ENCODE assay signal across 10 cellular contexts in the genomic region with DNA sequence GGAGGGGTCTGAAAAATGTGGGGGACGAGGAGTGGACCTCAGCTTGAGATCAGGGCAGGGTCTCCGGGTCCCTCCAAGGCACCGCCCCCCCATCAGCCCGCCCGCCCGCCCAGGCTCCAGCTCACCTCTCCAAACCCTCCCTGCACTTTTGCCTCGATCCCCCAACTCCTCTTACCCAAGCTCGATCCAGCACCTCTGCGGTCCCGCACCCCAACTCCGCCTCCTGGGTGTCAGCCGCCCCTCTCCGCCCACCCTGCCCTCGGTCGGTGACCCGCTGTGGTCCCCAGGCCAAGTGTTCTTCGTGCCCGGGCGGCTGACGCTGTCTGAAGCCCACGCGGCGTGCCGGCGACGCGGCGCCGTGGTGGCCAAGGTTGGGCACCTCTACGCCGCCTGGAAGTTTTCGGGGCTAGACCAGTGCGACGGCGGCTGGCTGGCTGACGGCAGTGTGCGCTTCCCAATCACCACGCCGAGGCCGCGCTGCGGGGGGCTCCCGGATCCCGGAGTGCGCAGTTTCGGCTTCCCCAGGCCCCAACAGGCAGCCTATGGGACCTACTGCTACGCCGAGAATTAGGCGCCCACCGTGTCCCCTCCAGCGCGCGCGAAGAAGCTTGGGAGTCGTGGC. TPM values are rescaled to one million over a fixed set of nuclear protein-coding genes. Genes with fewer than 3 reads are reported as not detected.
DNase-seq lines count a peak whose midpoint lies in the region; ATAC-seq, FAIRE-seq and TF ChIP-seq lines count a peak whose summit lies in the region.
"Had no signal": no experiment of that assay in that cellular context is flagged by ENCODE, and none has a peak within 500 bp of the region (broad histone marks: within the 10 kb centered on the region; RNA-seq: fewer than 3 reads in every experiment).

No MANE protein-coding gene starts in this region.

- H2AFZ ChIP-seq in H9 (ENCODE audit: low read length) = no peak overlapping the region

- POLR2A ChIA-PET in WTC11 (lab: Charles Lee) = interaction anchor here (0.9 to 2.3 kb wide), 8 partner anchors 13 to 82 kb away, joined by 3 to 16 read pairs (median 6); a partner anchor contains a TSS

- H3K4me1 Mint-ChIP-seq in H9 = peaks cover 6 to 7% of the 10 kb centered on the region in 2 experiments
- peaks cover 6% of the 10 kb centered on the region for H3K4me1 Mint-ChIP-seq in WTC11

- FAIRE-seq in urothelium cell line (lab: Jason Lieb, UNC) = no peak
- FAIRE-seq: HTR-8/SVneo had no signal

- no peak overlapping the region; a peak in 1 of 7 replicates for H3K27ac Mint-ChIP-seq in H9
- H3K27ac Mint-ChIP-seq in WTC11 = no peak overlapping the region

- no peak overlapping the region for H3K14ac ChIP-seq in H9 (ENCODE audit: insufficient read depth, low read length)

- peak overlapping the region; percentile 23 to 50 for H3K4me3 ChIP-seq in right atrium auricular region
- H3K4me3 ChIP-seq in skeletal muscle satellite cell (ENCODE audit: low read length) = peak overlapping the region; percentile 64

- H2AK5ac ChIP-seq in H9 (ENCODE audit: insufficient read length, low read length) = no peak overlapping the region

- H3K4me2 ChIP-seq in H9 (ENCODE audit: insufficient read depth, insufficient read length, low read length) (peak overlapping the region; percentile 56), skeletal muscle satellite cell (ENCODE audit: low read length) (peak overlapping the region; percentile 87)

- H3K4me1 ChIP-seq in H9 (ENCODE audit: insufficient read depth, low read length) (no peaks in the 10 kb centered on the region), right atrium auricular region (peaks cover 0 to 28% of the 10 kb centered on the region in 2 donors), skeletal muscle satellite cell (ENCODE audit: control insufficient read depth, insufficient read depth, low read length) (peaks cover 18% of the 10 kb centered on the region)

- CTCF ChIA-PET in WTC11 (lab: Charles Lee) = interaction anchor here (0.7 to 13.2 kb wide), 53 partner anchors 9 to 303 kb away, joined by 3 to 365 read pairs (median 7); a partner anchor contains a TSS

- H2BK5ac ChIP-seq in H9 (ENCODE audit: insufficient read length, low read length) = no peak overlapping the region

- H4K91ac ChIP-seq in H9 (ENCODE audit: insufficient read length, low read depth, low read length) = no peak overlapping the region

- ATAC-seq in WTC11 = peak; percentile 18
- ATAC-seq in GM19455 (IDR thresholded peaks at IDR 0.05; ENCODE audit: unreplicated experiment) = no peak

- no peak overlapping the region for H4K5ac ChIP-seq in H9 (ENCODE audit: insufficient read length, low read depth, low read length)

- H3K27ac ChIP-seq in H9 (ENCODE audit: insufficient read length, low read depth, low read length) (no peak overlapping the region), right atrium auricular region (peak overlapping the region; percentile 53 to 55)

- H3K23me2 ChIP-seq in H9 (ENCODE audit: insufficient read length, low read depth, low read length, poor library complexity, severe bottlenecking) = peaks cover 19% of the 10 kb centered on the region

- no peaks in the 10 kb centered on the region for H4K20me1 ChIP-seq in H9 (ENCODE audit: control insufficient read depth, insufficient read depth, insufficient read length)

- peaks cover 92% of the 10 kb centered on the region for H3K27me3 Mint-ChIP-seq in H9 (ENCODE audit: low read depth)
- peaks cover 86% of the 10 kb centered on the region for H3K27me3 Mint-ChIP-seq in WTC11 (ENCODE audit: low read depth)

- H3K9ac ChIP-seq in H9 (ENCODE audit: extremely low read depth, insufficient read length, low read length) (no peak overlapping the region), skeletal muscle satellite cell (ENCODE audit: low read depth, low read length) (no peak overlapping the region)

- no peaks in the 10 kb centered on the region for H3K79me1 ChIP-seq in H9 (ENCODE audit: insufficient read depth, low read depth, low read length, poor library complexity, severe bottlenecking)

- no peak overlapping the region for H2BK15ac ChIP-seq in H9 (ENCODE audit: low read depth, low read length)

- no peak overlapping the region for H3K18ac ChIP-seq in H9 (ENCODE audit: insufficient read length, low read depth, low read length)

- no CpG with 5 or more reads among the region's 55 CpGs for WGBS in H9 (ENCODE audit: extremely low coverage, insufficient read length, low lambda C conversion rate)

- H3K36me3 ChIP-seq in right atrium auricular region (no peaks in the 10 kb centered on the region), skeletal muscle satellite cell (ENCODE audit: insufficient read depth, low read length) (no peaks in the 10 kb centered on the region)

- H3K36me3 Mint-ChIP-seq in H9 (ENCODE audit: insufficient read depth in 1 of 3, low read depth in 3 of 3) (no peaks in the 10 kb centered on the region), WTC11 (no peaks in the 10 kb centered on the region)

- no peak overlapping the region for H3T11ph ChIP-seq in H9 (ENCODE audit: low read length)

- H2BK12ac ChIP-seq in H9 (ENCODE audit: insufficient read length, low read depth, low read length) = no peak overlapping the region

- H3K9me3 ChIP-seq in H9 (ENCODE audit: control insufficient read depth, low read depth, low read length) = no peaks in the 10 kb centered on the region
- no peaks in the 10 kb centered on the region for H3K9me3 ChIP-seq in right atrium auricular region
- H3K9me3 ChIP-seq in skeletal muscle satellite cell (replicated peaks; ENCODE audit: low read length) = no peaks in the 10 kb centered on the region

- H2BK20ac ChIP-seq in H9 (ENCODE audit: low read depth, low read length, poor library complexity, severe bottlenecking) = no peak overlapping the region

- H4K8ac ChIP-seq in H9 (replicated peaks; ENCODE audit: insufficient read length, low read depth, low read length) = no peak overlapping the region

- H3K4ac ChIP-seq in H9 (ENCODE audit: low read depth, low read length) = no peak overlapping the region

- H2BK120ac ChIP-seq in H9 (ENCODE audit: low read depth, low read length, poor library complexity, severe bottlenecking) = no peak overlapping the region

- H3K23ac ChIP-seq in H9 (ENCODE audit: insufficient read length, low read depth, low read length) = no peak overlapping the region

- H3K56ac ChIP-seq in H9 (ENCODE audit: insufficient read length, low read depth, low read length) = no peak overlapping the region

- H3K27me3 ChIP-seq in H9 (ENCODE audit: insufficient read depth, low read length) (peaks cover 27% of the 10 kb centered on the region), right atrium auricular region (peaks cover 8 to 25% of the 10 kb centered on the region in 2 donors), skeletal muscle satellite cell (ENCODE audit: control insufficient read depth, insufficient read depth, low read length) (peaks cover 67% of the 10 kb centered on the region)

- H3K9me3 Mint-ChIP-seq in H9 = no peaks in the 10 kb centered on the region; a peak in 1 of 5 replicates
- no peaks in the 10 kb centered on the region for H3K9me3 Mint-ChIP-seq in WTC11

- no peak for DNase-seq in H9
- peak; percentile 36 for DNase-seq in WTC11 (ENCODE audit: low spot score)
- DNase-seq in right atrium auricular region (ENCODE audit: low spot score) = no peak
- no peak for DNase-seq in urothelium cell line (ENCODE audit: low spot score)
- DNase-seq in AG08395 (ENCODE audit: low spot score) = no peak
- DNase-seq in Ammon's horn (ENCODE audit: low spot score) = no peak
- DNase-seq: T1000 had no signal

- H3K79me2 ChIP-seq in H9 (ENCODE audit: insufficient read depth, low read length) = no peaks in the 10 kb centered on the region

- TF ChIP-seq CTCF in H9 (conservative IDR thresholded peaks at IDR 0.05) (no peak), WTC11 (IDR thresholded peaks at IDR 0.05) (no peak), right atrium auricular region (IDR thresholded peaks at IDR 0.05) (no peak)

- H3K4me3 Mint-ChIP-seq in H9 (peak overlapping the region; percentile 61 to 82), WTC11 (peak overlapping the region; percentile 79)

TF ChIP-seq in WTC11, 78 proteins besides CTCF, POLR2A, EP300 and RAD21 (continues in another document):
- TF ChIP-seq ZNF317 (CRISPR knock-in tag; IDR thresholded peaks at IDR 0.05; ENCODE audit: borderline replicate concordance, low read depth) = no peak
- no peak for TF ChIP-seq HMGA2 (CRISPR knock-in tag; IDR thresholded peaks at IDR 0.05)
- TF ChIP-seq TEAD1 (CRISPR knock-in tag; IDR thresholded peaks at IDR 0.05) = no peak
- no peak for TF ChIP-seq EMX1 (CRISPR knock-in tag; IDR thresholded peaks at IDR 0.05)
- no peak for TF ChIP-seq CBFB (CRISPR knock-in tag; IDR thresholded peaks at IDR 0.05; ENCODE audit: low read depth)

RNA-seq across cellular contexts. Expression of a gene that starts 5.7 kb away (rescaled TPM):
- total RNA-seq in H9 (2021) (0.44 and 0.46 TPM in 2 replicates), WTC11 (2021) (1.1 to 1.3 TPM (median 1.2 TPM) in 3 replicates), right atrium auricular region (1 to 10 TPM; 1.2 to 1.8 TPM)
- total RNA-seq in skeletal muscle satellite cell (2012; rRNA removed) = 0.25 and 0.44 TPM in 2 replicates

RNA-seq across cellular contexts. Expression of a gene that starts 17.0 kb away (rescaled TPM):
- total RNA-seq in H9 (2021) (0.88 and 1.2 TPM in 2 replicates), WTC11 (2021) (2.5 to 3.7 TPM (median 3.6 TPM) in 3 replicates), right atrium auricular region (not detected)
- not detected in 2 replicates for total RNA-seq in skeletal muscle satellite cell (2012; rRNA removed)

RNA-seq across cellular contexts. Expression of a gene that starts 23.6 kb away (rescaled TPM):
- total RNA-seq in H9 (2021) = 64.6 and 71.7 TPM in 2 replicates
- total RNA-seq in WTC11 (2021) = 37.1 to 50.1 TPM (median 38.2 TPM) in 3 replicates
- total RNA-seq in right atrium auricular region = 10 to 100 TPM; 12.7 to 14.3 TPM
- total RNA-seq in skeletal muscle satellite cell (2012; rRNA removed) = 20.0 and 25.6 TPM in 2 replicates

RNA-seq across cellular contexts. Expression of a gene that starts 33.3 kb away (rescaled TPM):
- total RNA-seq in H9 (2021) (96.6 and 100 TPM in 2 replicates), WTC11 (2021) (81.6 to 98.1 TPM (median 92.8 TPM) in 3 replicates), right atrium auricular region (10 to 100 TPM; 85.3 to 96.3 TPM)
- total RNA-seq in skeletal muscle satellite cell (2012; rRNA removed) = 81.9 and 87.4 TPM in 2 replicates

RNA-seq across cellular contexts. Expression of a gene that starts 45.4 kb away (rescaled TPM):
- total RNA-seq in H9 (2021) (0.26 TPM in 1 of 2 replicates, not detected in the other), WTC11 (2021) (0.09 to 0.20 TPM (median 0.11 TPM) in 3 replicates), right atrium auricular region (not detected)
- total RNA-seq in skeletal muscle satellite cell (2012; rRNA removed) = under 0.01 and 0.22 TPM in 2 replicates
